Comparison of ENCODE assay signal across 12 cellular contexts in genomic region chr1:170309389-170310013, GRCh38.
A peak's percentile ranks its signal among the peaks of the same experiment; 100 is the strongest.
DNase-seq lines count a peak whose midpoint lies in the region; ATAC-seq and TF ChIP-seq lines count a peak whose summit lies in the region.
"Had no signal": no experiment of that assay in that cellular context is flagged by ENCODE, and none has a peak within 500 bp of the region (broad histone marks: within the 10 kb centered on the region; RNA-seq: fewer than 3 reads in every experiment).

No MANE protein-coding gene starts in this region.

- POLR2A ChIA-PET in PC-3 (lab: Charles Lee; ENCODE audit: unreplicated experiment): no interaction called here

- ATAC-seq in PC-3 (no peak), HG03196 (IDR thresholded peaks at IDR 0.05; ENCODE audit: unreplicated experiment) (no peak)

- BruUV-seq in PC-3 (replicated peaks; lab: Mats Ljungman, UMichigan): no TSS peak

- H3K18ac ChIP-seq in trophoblast cell (ENCODE audit: low read length): peak overlapping the region; percentile 80

- no CpG with 5 or more reads among the region's 10 CpGs for WGBS in trophoblast cell (ENCODE audit: extremely low coverage, insufficient coverage, insufficient read length)

- H3K4me3 ChIP-seq in AG09309 (ENCODE audit: control insufficient read depth, low read depth, low read length) (peak overlapping the region; percentile 16), PC-3 (ENCODE audit: low read length) (no peak overlapping the region), trophoblast cell (ENCODE audit: low read depth, low read length) (no peak overlapping the region)
- H3K4me3 ChIP-seq: HAP-1 had no signal

- intact Hi-C loops in PC-3 (cut with micrococcal nuclease): no loop called here

- no peak for TF ChIP-seq CTCF in AG09309 (IDR thresholded peaks at IDR 0.05; ENCODE audit: control insufficient read depth, insufficient read depth, low read depth, low read length, missing control alignments)
- TF ChIP-seq CTCF in PC-3 (conservative IDR thresholded peaks at IDR 0.05; ENCODE audit: low read depth, low read length): no peak

- H4K8ac ChIP-seq in trophoblast cell (ENCODE audit: low read depth, low read length): peak overlapping the region; percentile 71

- peak overlapping the region; percentile 8 for H2BK120ac ChIP-seq in trophoblast cell (ENCODE audit: insufficient read depth, low read length, poor library complexity)

- no peak overlapping the region for H3K27ac ChIP-seq in PC-3 (ENCODE audit: low read length)
- peak overlapping the region; percentile 77 for H3K27ac ChIP-seq in trophoblast cell (ENCODE audit: low read depth, low read length)

- H3K4me1 ChIP-seq in PC-3 (ENCODE audit: insufficient read depth, low read length): no peaks in the 10 kb centered on the region
- H3K4me1 ChIP-seq in trophoblast cell (ENCODE audit: control insufficient read depth in 1 of 2, insufficient read depth in 2 of 2, low read length in 2 of 2): peaks cover 4 to 13% of the 10 kb centered on the region in 2 experiments
- H3K4me1 ChIP-seq: HAP-1 had no signal

- peak; percentile 97 for DNase-seq in AG09309 (ENCODE audit: low read depth)
- DNase-seq in PC-3: peak; percentile 45
- DNase-seq in fibroblast of peridontal ligament (ENCODE audit: extremely low read depth): peak; percentile 99
- no peak for DNase-seq in trophoblast cell
- DNase-seq in NOMO-1 treated with DMSO at 0.1 percent for 48 hours (lab: John Stamatoyannopoulos, UW; ENCODE audit: unreplicated experiment): no peak
- DNase-seq in LoVo (ENCODE audit: low spot score): no peak
- DNase-seq in NCI-H524 (lab: John Stamatoyannopoulos, UW): no peak
- DNase-seq: activated CD4-positive, alpha-beta T cell treated with anti-CD3 and anti-CD28 coated beads, Interleukin-2, amount 10 ng/mL, durations not matched to agents 24 days and 14 days; activated naive CD8-positive, alpha-beta T cell treated with anti-CD3 and anti-CD28 coated beads, Interleukin-2, amount 10 ng/mL, durations not matched to agents 7 days and 5 days; NCI-H1436 treated with DMSO at 0.1 percent for 48 hours had no signal

- no peak overlapping the region for H4K12ac ChIP-seq in trophoblast cell (ENCODE audit: low read depth, low read length)

- H3K9me3 ChIP-seq in PC-3 (ENCODE audit: low read length) (no peaks in the 10 kb centered on the region), trophoblast cell (ENCODE audit: insufficient read depth, low read depth, low read length) (no peaks in the 10 kb centered on the region)

- peak overlapping the region; percentile 73 for H3K14ac ChIP-seq in trophoblast cell (ENCODE audit: low read length)

- peak overlapping the region; percentile 74 for H4K91ac ChIP-seq in trophoblast cell (ENCODE audit: low read depth, low read length)

- no peaks in the 10 kb centered on the region for H4K20me1 ChIP-seq in PC-3 (ENCODE audit: low read length)

- H2BK12ac ChIP-seq in trophoblast cell (ENCODE audit: low read length): peak overlapping the region; percentile 87

- H3K23ac ChIP-seq in trophoblast cell (ENCODE audit: low read length): no peak overlapping the region

- no peak overlapping the region for H2AK5ac ChIP-seq in trophoblast cell (ENCODE audit: low read length)

- H3K79me1 ChIP-seq in trophoblast cell (ENCODE audit: low read length): peaks cover 6% of the 10 kb centered on the region

- H3F3A ChIP-seq in PC-3 (ENCODE audit: low read length, unreplicated experiment): no peaks in the 10 kb centered on the region

- CTCF ChIA-PET in PC-3 (lab: Charles Lee): no interaction called here

- H2AFZ ChIP-seq in PC-3 (ENCODE audit: low read length) (no peak overlapping the region), trophoblast cell (ENCODE audit: insufficient read depth, low read length, poor library complexity) (peak overlapping the region; percentile 48)

- H3K9me2 ChIP-seq in PC-3 (replicated peaks; ENCODE audit: low read length): no peaks in the 10 kb centered on the region

- H3K27me3 ChIP-seq in PC-3 (ENCODE audit: low read length) (peaks cover 6% of the 10 kb centered on the region; the same call in 1 of the 2 replicates), trophoblast cell (ENCODE audit: insufficient read depth, low read length) (no peaks in the 10 kb centered on the region)

- H3K4ac ChIP-seq in trophoblast cell (ENCODE audit: low read depth, low read length): peak overlapping the region; percentile 9

- H3K36me3 ChIP-seq in PC-3 (ENCODE audit: low read depth, low read length) (no peaks in the 10 kb centered on the region), trophoblast cell (ENCODE audit: control insufficient read depth in 1 of 2, insufficient read depth in 2 of 2, low read length in 2 of 2) (no peaks in the 10 kb centered on the region)
- H3K36me3 ChIP-seq: HAP-1 had no signal

- H2BK5ac ChIP-seq in trophoblast cell (ENCODE audit: low read depth, low read length, poor library complexity): peak overlapping the region; percentile 64

- no peaks in the 10 kb centered on the region for H3K79me2 ChIP-seq in PC-3 (ENCODE audit: low read length)
- no peaks in the 10 kb centered on the region for H3K79me2 ChIP-seq in trophoblast cell (ENCODE audit: control insufficient read depth, insufficient read depth, low read length, poor library complexity)

- H3K4me2 ChIP-seq in PC-3 (ENCODE audit: low read length) (no peak overlapping the region), trophoblast cell (ENCODE audit: low read length) (peak overlapping the region; percentile 25)

- H3K9ac ChIP-seq in PC-3 (ENCODE audit: low read length): no peak overlapping the region
- no peak overlapping the region for H3K9ac ChIP-seq in trophoblast cell (ENCODE audit: low read length)

Comparison
In these comparisons a context has a peak if more than half of its experiments do, and no peak if none do; other contexts are left out.
1. DNase-seq: peak in AG09309 (single experiment), PC-3 (single experiment) and fibroblast of peridontal ligament (single experiment); none in trophoblast cell (0 of 2), NOMO-1 treated with DMSO at 0.1 percent for 48 hours (single experiment), LoVo (single experiment) and NCI-H524 (0 of 2).